1 cellular context compared by ENCODE assay signal in genomic region chr12:124053855-124054254, GRCh38.
TF ChIP-seq lines count a peak whose summit lies in the region.

No MANE protein-coding gene starts in this region.

TF ChIP-seq in Ishikawa, 13 proteins besides CTCF, POLR2A, EP300 and RAD21 (continued from another document):
- TF ChIP-seq, protein P1, sequence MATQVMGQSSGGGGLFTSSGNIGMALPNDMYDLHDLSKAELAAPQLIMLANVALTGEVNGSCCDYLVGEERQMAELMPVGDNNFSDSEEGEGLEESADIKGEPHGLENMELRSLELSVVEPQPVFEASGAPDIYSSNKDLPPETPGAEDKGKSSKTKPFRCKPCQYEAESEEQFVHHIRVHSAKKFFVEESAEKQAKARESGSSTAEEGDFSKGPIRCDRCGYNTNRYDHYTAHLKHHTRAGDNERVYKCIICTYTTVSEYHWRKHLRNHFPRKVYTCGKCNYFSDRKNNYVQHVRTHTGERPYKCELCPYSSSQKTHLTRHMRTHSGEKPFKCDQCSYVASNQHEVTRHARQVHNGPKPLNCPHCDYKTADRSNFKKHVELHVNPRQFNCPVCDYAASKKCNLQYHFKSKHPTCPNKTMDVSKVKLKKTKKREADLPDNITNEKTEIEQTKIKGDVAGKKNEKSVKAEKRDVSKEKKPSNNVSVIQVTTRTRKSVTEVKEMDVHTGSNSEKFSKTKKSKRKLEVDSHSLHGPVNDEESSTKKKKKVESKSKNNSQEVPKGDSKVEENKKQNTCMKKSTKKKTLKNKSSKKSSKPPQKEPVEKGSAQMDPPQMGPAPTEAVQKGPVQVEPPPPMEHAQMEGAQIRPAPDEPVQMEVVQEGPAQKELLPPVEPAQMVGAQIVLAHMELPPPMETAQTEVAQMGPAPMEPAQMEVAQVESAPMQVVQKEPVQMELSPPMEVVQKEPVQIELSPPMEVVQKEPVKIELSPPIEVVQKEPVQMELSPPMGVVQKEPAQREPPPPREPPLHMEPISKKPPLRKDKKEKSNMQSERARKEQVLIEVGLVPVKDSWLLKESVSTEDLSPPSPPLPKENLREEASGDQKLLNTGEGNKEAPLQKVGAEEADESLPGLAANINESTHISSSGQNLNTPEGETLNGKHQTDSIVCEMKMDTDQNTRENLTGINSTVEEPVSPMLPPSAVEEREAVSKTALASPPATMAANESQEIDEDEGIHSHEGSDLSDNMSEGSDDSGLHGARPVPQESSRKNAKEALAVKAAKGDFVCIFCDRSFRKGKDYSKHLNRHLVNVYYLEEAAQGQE (IDR thresholded peaks at IDR 0.05; ENCODE audit: low read depth), result no peak
- TF ChIP-seq TEAD4 (IDR thresholded peaks at IDR 0.05) (no peak), CEBPB (IDR thresholded peaks at IDR 0.05) (no peak), ZBTB7A (IDR thresholded peaks at IDR 0.05; ENCODE audit: low read depth) (no peak), CREB1 (IDR thresholded peaks at IDR 0.05; ENCODE audit: low read depth) (no peak), TAF1 (IDR thresholded peaks at IDR 0.05; ENCODE audit: low read depth) (no peak), TCF12 (IDR thresholded peaks at IDR 0.05; ENCODE audit: low read depth) (no peak)
